In the genomic region with DNA sequence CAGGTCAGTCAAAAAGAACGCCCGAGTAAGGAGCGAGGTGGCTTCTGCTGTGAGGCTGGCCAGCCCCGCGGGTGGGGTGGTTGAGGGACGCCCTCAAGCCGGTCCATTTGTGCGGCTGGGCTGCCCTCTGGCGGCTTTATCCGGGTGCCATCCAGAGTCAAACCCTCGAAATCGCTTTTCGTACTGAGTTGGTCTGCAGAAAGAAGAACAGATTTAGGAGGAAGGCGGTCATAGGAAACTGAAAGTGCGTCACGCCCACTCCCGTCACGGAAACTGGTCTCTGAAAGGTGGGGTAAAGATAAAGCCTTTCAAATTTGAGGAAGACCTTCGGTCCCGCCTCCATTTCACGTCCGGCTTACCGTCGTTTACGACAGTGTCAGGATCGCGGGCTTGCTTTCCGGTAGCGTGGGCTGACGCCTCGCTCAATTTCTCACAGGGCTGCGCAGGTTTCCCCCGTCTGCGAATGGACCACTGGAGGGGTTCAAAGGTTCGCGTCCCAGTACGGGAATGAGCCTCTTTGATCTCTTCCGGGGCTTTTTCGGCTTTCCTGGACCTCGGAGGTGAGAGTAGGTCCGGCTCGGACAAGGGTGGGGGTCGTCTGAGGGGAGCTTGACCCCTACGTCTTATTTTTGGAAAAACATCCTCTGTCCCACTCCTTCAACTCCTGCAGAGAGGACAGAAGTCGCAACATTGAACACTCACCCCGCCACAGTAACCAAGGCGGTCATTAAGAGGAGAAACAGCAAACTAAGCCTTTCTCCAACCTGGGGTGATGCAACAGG, we compare ENCODE assay signal across 1 cellular context.
A peak's percentile ranks its signal among the peaks of the same experiment; 100 is the strongest.
TF ChIP-seq lines count a peak whose summit lies in the region.

TSS of gene HAX1 (plus strand) at position 413 of the 782 bp plus-strand sequence. CDS start at position 508, 95 bp downstream.

TF ChIP-seq in HepG2, 621 proteins besides CTCF, POLR2A, EP300 and RAD21 (continued from another document and continues in another):
- TF ChIP-seq ZBTB33 (CRISPR knock-in tag; IDR thresholded peaks at IDR 0.05), result 0 out of 2 replicates have a peak, but pooled peaks have one; percentile 8
- TF ChIP-seq SIN3B (IDR thresholded peaks at IDR 0.05; ENCODE audit: low read length), result peak; percentile 99
- TF ChIP-seq MXD4 (CRISPR knock-in tag; IDR thresholded peaks at IDR 0.05), result peak; percentile 80; the same call in 1 of the 2 replicates
- TF ChIP-seq, protein P1, sequence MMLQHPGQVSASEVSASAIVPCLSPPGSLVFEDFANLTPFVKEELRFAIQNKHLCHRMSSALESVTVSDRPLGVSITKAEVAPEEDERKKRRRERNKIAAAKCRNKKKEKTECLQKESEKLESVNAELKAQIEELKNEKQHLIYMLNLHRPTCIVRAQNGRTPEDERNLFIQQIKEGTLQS (CRISPR knock-in tag; IDR thresholded peaks at IDR 0.05), result no peak
- peak; percentile 71; the same call in 1 of the 2 replicates for TF ChIP-seq FIP1L1 (IDR thresholded peaks at IDR 0.05; ENCODE audit: borderline replicate concordance, insufficient read depth, low read depth, low read length)
- no peak for TF ChIP-seq ZNF318 (CRISPR knock-in tag; IDR thresholded peaks at IDR 0.05)
- TF ChIP-seq, protein P2, sequence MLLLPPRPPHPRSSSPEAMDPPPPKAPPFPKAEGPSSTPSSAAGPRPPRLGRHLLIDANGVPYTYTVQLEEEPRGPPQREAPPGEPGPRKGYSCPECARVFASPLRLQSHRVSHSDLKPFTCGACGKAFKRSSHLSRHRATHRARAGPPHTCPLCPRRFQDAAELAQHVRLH (CRISPR knock-in tag; IDR thresholded peaks at IDR 0.05; ENCODE audit: borderline replicate concordance, low read depth), result peak; percentile 90; the same call in 1 of the 2 replicates
- no peak for TF ChIP-seq NPAS2 (CRISPR knock-in tag; IDR thresholded peaks at IDR 0.05; ENCODE audit: borderline replicate concordance)
- peak; percentile 86 for TF ChIP-seq ERF (CRISPR knock-in tag; IDR thresholded peaks at IDR 0.05)
- TF ChIP-seq, protein P3, sequence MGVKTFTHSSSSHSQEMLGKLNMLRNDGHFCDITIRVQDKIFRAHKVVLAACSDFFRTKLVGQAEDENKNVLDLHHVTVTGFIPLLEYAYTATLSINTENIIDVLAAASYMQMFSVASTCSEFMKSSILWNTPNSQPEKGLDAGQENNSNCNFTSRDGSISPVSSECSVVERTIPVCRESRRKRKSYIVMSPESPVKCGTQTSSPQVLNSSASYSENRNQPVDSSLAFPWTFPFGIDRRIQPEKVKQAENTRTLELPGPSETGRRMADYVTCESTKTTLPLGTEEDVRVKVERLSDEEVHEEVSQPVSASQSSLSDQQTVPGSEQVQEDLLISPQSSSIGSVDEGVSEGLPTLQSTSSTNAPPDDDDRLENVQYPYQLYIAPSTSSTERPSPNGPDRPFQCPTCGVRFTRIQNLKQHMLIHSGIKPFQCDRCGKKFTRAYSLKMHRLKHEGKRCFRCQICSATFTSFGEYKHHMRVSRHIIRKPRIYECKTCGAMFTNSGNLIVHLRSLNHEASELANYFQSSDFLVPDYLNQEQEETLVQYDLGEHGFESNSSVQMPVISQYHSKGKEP (CRISPR knock-in tag; IDR thresholded peaks at IDR 0.05), result peak; percentile 45; the same call in 1 of the 2 replicates
- no peak for TF ChIP-seq ZNF30 (CRISPR knock-in tag; IDR thresholded peaks at IDR 0.05)
- TF ChIP-seq, protein P4, sequence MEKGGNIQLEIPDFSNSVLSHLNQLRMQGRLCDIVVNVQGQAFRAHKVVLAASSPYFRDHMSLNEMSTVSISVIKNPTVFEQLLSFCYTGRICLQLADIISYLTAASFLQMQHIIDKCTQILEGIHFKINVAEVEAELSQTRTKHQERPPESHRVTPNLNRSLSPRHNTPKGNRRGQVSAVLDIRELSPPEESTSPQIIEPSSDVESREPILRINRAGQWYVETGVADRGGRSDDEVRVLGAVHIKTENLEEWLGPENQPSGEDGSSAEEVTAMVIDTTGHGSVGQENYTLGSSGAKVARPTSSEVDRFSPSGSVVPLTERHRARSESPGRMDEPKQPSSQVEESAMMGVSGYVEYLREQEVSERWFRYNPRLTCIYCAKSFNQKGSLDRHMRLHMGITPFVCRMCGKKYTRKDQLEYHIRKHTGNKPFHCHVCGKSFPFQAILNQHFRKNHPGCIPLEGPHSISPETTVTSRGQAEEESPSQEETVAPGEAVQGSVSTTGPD (CRISPR knock-in tag; IDR thresholded peaks at IDR 0.05), result no peak
- no peak for TF ChIP-seq SRSF9 (IDR thresholded peaks at IDR 0.05; ENCODE audit: borderline replicate concordance, insufficient read depth, low read depth, low read length, poor library complexity, severe bottlenecking)
- TF ChIP-seq THYN1 (CRISPR knock-in tag; IDR thresholded peaks at IDR 0.05; ENCODE audit: borderline replicate concordance, low read depth), result 0 out of 2 replicates have a peak, but pooled peaks have one; percentile 73
- TF ChIP-seq ZMYM4 (CRISPR knock-in tag; IDR thresholded peaks at IDR 0.05), result peak; percentile 74
- no peak for TF ChIP-seq PRPF4 (IDR thresholded peaks at IDR 0.05; ENCODE audit: low read depth, low read length, poor library complexity, severe bottlenecking)
- TF ChIP-seq ZNF563 (CRISPR knock-in tag; IDR thresholded peaks at IDR 0.05), result peak; percentile 43; the same call in 1 of the 2 replicates
- no peak for TF ChIP-seq ZNF629 (CRISPR knock-in tag; conservative IDR thresholded peaks at IDR 0.05)
- 0 out of 2 replicates have a peak, but pooled peaks have one; percentile 35 for TF ChIP-seq ZNF446 (CRISPR knock-in tag; IDR thresholded peaks at IDR 0.05)
- TF ChIP-seq, protein P5, sequence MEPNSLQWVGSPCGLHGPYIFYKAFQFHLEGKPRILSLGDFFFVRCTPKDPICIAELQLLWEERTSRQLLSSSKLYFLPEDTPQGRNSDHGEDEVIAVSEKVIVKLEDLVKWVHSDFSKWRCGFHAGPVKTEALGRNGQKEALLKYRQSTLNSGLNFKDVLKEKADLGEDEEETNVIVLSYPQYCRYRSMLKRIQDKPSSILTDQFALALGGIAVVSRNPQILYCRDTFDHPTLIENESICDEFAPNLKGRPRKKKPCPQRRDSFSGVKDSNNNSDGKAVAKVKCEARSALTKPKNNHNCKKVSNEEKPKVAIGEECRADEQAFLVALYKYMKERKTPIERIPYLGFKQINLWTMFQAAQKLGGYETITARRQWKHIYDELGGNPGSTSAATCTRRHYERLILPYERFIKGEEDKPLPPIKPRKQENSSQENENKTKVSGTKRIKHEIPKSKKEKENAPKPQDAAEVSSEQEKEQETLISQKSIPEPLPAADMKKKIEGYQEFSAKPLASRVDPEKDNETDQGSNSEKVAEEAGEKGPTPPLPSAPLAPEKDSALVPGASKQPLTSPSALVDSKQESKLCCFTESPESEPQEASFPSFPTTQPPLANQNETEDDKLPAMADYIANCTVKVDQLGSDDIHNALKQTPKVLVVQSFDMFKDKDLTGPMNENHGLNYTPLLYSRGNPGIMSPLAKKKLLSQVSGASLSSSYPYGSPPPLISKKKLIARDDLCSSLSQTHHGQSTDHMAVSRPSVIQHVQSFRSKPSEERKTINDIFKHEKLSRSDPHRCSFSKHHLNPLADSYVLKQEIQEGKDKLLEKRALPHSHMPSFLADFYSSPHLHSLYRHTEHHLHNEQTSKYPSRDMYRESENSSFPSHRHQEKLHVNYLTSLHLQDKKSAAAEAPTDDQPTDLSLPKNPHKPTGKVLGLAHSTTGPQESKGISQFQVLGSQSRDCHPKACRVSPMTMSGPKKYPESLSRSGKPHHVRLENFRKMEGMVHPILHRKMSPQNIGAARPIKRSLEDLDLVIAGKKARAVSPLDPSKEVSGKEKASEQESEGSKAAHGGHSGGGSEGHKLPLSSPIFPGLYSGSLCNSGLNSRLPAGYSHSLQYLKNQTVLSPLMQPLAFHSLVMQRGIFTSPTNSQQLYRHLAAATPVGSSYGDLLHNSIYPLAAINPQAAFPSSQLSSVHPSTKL (CRISPR knock-in tag; IDR thresholded peaks at IDR 0.05), result peak; percentile 54
- TF ChIP-seq SIX4 (CRISPR knock-in tag; IDR thresholded peaks at IDR 0.05), result peak; percentile 71
- TF ChIP-seq DR1 (CRISPR knock-in tag; IDR thresholded peaks at IDR 0.05), result peak; percentile 31; the same call in 1 of the 2 replicates
- peak; percentile 19; the same call in 1 of the 2 replicates for TF ChIP-seq ZNF292 (CRISPR knock-in tag; IDR thresholded peaks at IDR 0.05; ENCODE audit: borderline replicate concordance, low read depth)
- peak; percentile 46; the same call in 1 of the 2 replicates for TF ChIP-seq ZNF614 (CRISPR knock-in tag; IDR thresholded peaks at IDR 0.05; ENCODE audit: borderline replicate concordance)
- TF ChIP-seq AGO1 (IDR thresholded peaks at IDR 0.05; ENCODE audit: low read depth, low read length, poor library complexity, severe bottlenecking), result peak; percentile 69
- no peak for TF ChIP-seq ZNF180 (CRISPR knock-in tag; IDR thresholded peaks at IDR 0.05; ENCODE audit: borderline replicate concordance, low read depth)
- TF ChIP-seq MZF1 (CRISPR knock-in tag; IDR thresholded peaks at IDR 0.05; ENCODE audit: borderline replicate concordance), result no peak
- TF ChIP-seq, protein P6, sequence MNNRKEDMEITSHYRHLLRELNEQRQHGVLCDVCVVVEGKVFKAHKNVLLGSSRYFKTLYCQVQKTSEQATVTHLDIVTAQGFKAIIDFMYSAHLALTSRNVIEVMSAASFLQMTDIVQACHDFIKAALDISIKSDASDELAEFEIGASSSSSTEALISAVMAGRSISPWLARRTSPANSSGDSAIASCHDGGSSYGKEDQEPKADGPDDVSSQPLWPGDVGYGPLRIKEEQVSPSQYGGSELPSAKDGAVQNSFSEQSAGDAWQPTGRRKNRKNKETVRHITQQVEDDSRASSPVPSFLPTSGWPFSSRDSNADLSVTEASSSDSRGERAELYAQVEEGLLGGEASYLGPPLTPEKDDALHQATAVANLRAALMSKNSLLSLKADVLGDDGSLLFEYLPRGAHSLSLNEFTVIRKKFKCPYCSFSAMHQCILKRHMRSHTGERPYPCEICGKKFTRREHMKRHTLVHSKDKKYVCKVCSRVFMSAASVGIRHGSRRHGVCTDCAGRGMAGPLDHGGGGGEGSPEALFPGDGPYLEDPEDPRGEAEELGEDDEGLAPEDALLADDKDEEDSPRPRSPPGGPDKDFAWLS (CRISPR knock-in tag; IDR thresholded peaks at IDR 0.05; ENCODE audit: borderline replicate concordance), result no peak
- TF ChIP-seq ZZZ3 (CRISPR knock-in tag; IDR thresholded peaks at IDR 0.05; ENCODE audit: borderline replicate concordance), result no peak
- TF ChIP-seq MIER3 (CRISPR knock-in tag; IDR thresholded peaks at IDR 0.05; ENCODE audit: borderline replicate concordance), result peak; percentile 91; the same call in 1 of the 2 replicates
